Comparison of ENCODE assay signal across 8 cellular contexts in the genomic region with DNA sequence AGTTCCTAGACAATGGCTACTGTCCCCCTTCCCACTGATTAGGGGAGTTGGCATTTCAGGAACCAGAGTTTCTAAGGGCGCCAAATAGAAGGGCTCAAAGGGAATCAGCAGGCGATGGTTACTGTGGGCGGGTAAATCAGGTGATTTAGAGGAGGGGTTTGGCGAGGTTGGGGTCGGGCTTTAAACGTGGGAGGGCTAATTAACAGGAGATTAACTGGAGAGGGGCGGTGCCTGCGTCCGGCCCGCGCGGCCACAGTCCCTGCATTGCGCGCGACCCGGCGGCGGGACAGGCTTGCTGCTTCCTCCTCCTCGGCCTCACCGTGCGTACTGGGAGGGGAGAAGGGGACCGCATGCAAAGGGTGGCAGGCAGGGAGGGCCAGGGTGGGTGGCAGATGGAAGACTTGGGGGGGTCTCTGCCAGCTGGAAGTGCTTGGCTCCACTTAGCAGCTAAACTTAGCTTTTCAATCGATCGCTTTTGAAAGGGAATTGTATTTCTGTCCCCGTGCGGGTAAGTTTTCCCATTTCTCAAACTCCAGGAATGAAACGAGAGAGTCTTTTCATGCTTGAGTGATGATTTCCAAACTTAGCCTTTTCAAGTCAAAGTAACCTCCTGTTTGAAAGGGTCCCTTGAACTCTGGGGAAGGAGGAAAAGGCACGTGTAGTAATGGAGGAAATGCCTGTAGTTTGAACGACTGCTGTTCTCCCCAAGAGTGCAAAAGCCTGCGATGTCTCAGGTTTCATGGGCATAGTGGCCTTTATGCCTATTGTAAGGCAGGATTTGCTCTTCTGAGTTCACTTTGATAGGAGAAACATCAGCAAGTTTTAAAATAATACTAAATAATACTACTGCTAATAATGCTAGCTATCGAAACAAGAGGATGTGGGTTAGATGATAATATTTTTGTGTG. TPM values are rescaled to one million over a fixed set of nuclear protein-coding genes. Genes with fewer than 3 reads are reported as not detected.
DNase-seq lines count a peak whose midpoint lies in the region; ATAC-seq and TF ChIP-seq lines count a peak whose summit lies in the region.

A gene with protein sequence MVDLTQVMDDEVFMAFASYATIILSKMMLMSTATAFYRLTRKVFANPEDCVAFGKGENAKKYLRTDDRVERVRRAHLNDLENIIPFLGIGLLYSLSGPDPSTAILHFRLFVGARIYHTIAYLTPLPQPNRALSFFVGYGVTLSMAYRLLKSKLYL (plus strand): TSS at position 255 of the 908 bp plus-strand sequence. CDS start 6,608 bp downstream, outside the sequence.

- peak; percentile 65 for DNase-seq in ELR (ENCODE audit: low read depth)
- DNase-seq in NCI-H2171 treated with DMSO at 0.1 percent for 48 hours (lab: John Stamatoyannopoulos, UW): peak; percentile 60
- peak; percentile 85 for DNase-seq in MCF 10A (ENCODE audit: unreplicated experiment)
- no peak for DNase-seq in immature natural killer cell
- no peak for DNase-seq in stimulated activated naive CD4-positive, alpha-beta T cell treated with Interleukin-2 at 50 U/mL for 16 hours (lab: John Stamatoyannopoulos, UW)
- DNase-seq in stimulated activated CD4-positive, alpha-beta T cell treated with anti-CD3 and anti-CD28 coated beads, Interleukin-4, amount 100 ng/mL, for 4 hours: no peak

- no peak for TF ChIP-seq CTCF in MCF 10A (IDR thresholded peaks at IDR 0.05; ENCODE audit: unreplicated experiment)

- CTCF ChIA-PET in MCF 10A (lab: Yijun Ruan, JAX): interaction anchor here (0.9 kb wide), 2 partner anchors 13 to 176 kb away, joined by 3 to 7 read pairs; no protein-coding TSS in a partner anchor

- POLR2A ChIA-PET in MCF 10A (lab: Yijun Ruan, JAX): interaction anchor here (0.7 to 2.2 kb wide), 11 partner anchors 9 to 464 kb away, joined by 3 to 7 read pairs (median 3); no protein-coding TSS in a partner anchor

- peak; percentile 49 for ATAC-seq in HG02588 (IDR thresholded peaks at IDR 0.05; ENCODE audit: unreplicated experiment)

- peaks cover 42% of the 10 kb centered on the region for H3K36me3 Mint-ChIP-seq in MCF 10A (ENCODE audit: insufficient read depth, unreplicated experiment)
- H3K36me3 Mint-ChIP-seq in immature natural killer cell: no peaks in the 10 kb centered on the region

- H3K27me3 Mint-ChIP-seq in MCF 10A (ENCODE audit: insufficient read depth, unreplicated experiment): no peaks in the 10 kb centered on the region
- H3K27me3 Mint-ChIP-seq in immature natural killer cell (ENCODE audit: low read depth in 3 of 3): peaks cover 0 to 5% (median 3%) of the 10 kb centered on the region in 3 donors

- H3K4me3 Mint-ChIP-seq in MCF 10A (ENCODE audit: unreplicated experiment): peak within 1 kb of the TSS; percentile 85
- peak within 1 kb of the TSS in 3 of 5 donors; percentile 15 to 59 (median 36) for H3K4me3 Mint-ChIP-seq in immature natural killer cell

- H3K4me1 Mint-ChIP-seq in MCF 10A (ENCODE audit: insufficient read depth, unreplicated experiment): peaks cover 31% of the 10 kb centered on the region
- peaks cover 0 to 5% of the 10 kb centered on the region in 2 donors for H3K4me1 Mint-ChIP-seq in immature natural killer cell

- peak within 1 kb of the TSS in 19 of 21 experiments; percentile 56 to 85 (median 76) for H3K27ac ChIP-seq in skin epidermis

- H3K27ac Mint-ChIP-seq in MCF 10A (ENCODE audit: low read depth, unreplicated experiment) (peak within 1 kb of the TSS; percentile 94), immature natural killer cell (no peak within 1 kb of the TSS)

- BruUV-seq in MCF 10A (replicated peaks; lab: Mats Ljungman, UMichigan): TSS peak; percentile 52

- intact Hi-C loops in MCF 10A (cut with micrococcal nuclease): loop anchor here (2.0 to 5.0 kb wide), 4 partner anchors 13 to 260 kb away; partner anchors contain the start of gene LMO3

- H3K9me3 Mint-ChIP-seq in MCF 10A (ENCODE audit: unreplicated experiment): no peaks in the 10 kb centered on the region
- peaks cover 4 to 19% (median 7%) of the 10 kb centered on the region in 6 donors for H3K9me3 Mint-ChIP-seq in immature natural killer cell

- peak within 1 kb of the TSS; percentile 27 to 43 (median 35) for H3K4me3 ChIP-seq in skin epidermis

RNA-seq across cellular contexts. Expression of the gene that starts here (rescaled TPM):
- total RNA-seq in MCF 10A (2022): 375 and 415 TPM in 2 replicates
- polyA plus RNA-seq in immature natural killer cell: 1 to 10 TPM in 2 of 3 donors, under 1 TPM in 1; 0.63 to 9.1 (median 3.5) TPM

Comparison
In these comparisons a context has a peak if more than half of its experiments do, and no peak if none do; other contexts are left out.
1. DNase-seq: peak in ELR (single experiment), NCI-H2171 treated with DMSO at 0.1 percent for 48 hours (single experiment) and MCF 10A (single experiment); none in immature natural killer cell (0 of 3), stimulated activated naive CD4-positive, alpha-beta T cell treated with Interleukin-2 at 50 U/mL for 16 hours (single experiment) and stimulated activated CD4-positive, alpha-beta T cell treated with anti-CD3 and anti-CD28 coated beads, Interleukin-4, amount 100 ng/mL, for 4 hours (0 of 2).